ENCODE assay signal across 9 cellular contexts in genomic region chr3:127483902-127484591, GRCh38.
DNase-seq lines count a peak whose midpoint lies in the region; ATAC-seq and TF ChIP-seq lines count a peak whose summit lies in the region.
"Had no signal": no experiment of that assay in that cellular context is flagged by ENCODE, and none has a peak within 500 bp of the region (broad histone marks: within the 10 kb centered on the region; RNA-seq: fewer than 3 reads in every experiment).

No MANE protein-coding gene starts in this region.

- H3K36me3 ChIP-seq in GM06990 (ENCODE audit: control insufficient read depth, insufficient read depth, low read length) (no peaks in the 10 kb centered on the region), OCI-LY7 (ENCODE audit: insufficient read depth, low read length) (no peaks in the 10 kb centered on the region)

- TF ChIP-seq CTCF in GM06990 (IDR thresholded peaks at IDR 0.05; ENCODE audit: insufficient read depth, low read length, poor library complexity, severe bottlenecking) (no peak), OCI-LY7 (conservative IDR thresholded peaks at IDR 0.05; ENCODE audit: low read length) (no peak)

- POLR2A ChIA-PET in OCI-LY7 (lab: Charles Lee): no interaction called here

- peak; percentile 69 for DNase-seq in GM06990 (ENCODE audit: extremely low read depth, insufficient read length)
- DNase-seq in KG1 (lab: John Stamatoyannopoulos, UW): peak; percentile 26
- DNase-seq in mesenteric fat pad (ENCODE audit: low spot score): peak; percentile 81
- no peak for DNase-seq in OCI-LY7 (ENCODE audit: low spot score)
- no peak for DNase-seq in SKM-1 treated with dmso at 0.1 percent for 144 hours (lab: John Stamatoyannopoulos, UW; ENCODE audit: unreplicated experiment)
- DNase-seq in NCI-H187 (lab: John Stamatoyannopoulos, UW): no peak
- DNase-seq: substantia nigra had no signal

- CTCF ChIA-PET in OCI-LY7 (lab: Charles Lee; ENCODE audit: unreplicated experiment): interaction anchor here (0.6 kb wide), 1 partner anchor 20 kb away, joined by 4 read pairs; no protein-coding TSS in a partner anchor

- intact Hi-C loops in OCI-LY7 (cut with micrococcal nuclease; ENCODE audit: unreplicated experiment): no loop called here

- BruUV-seq in OCI-LY7 (replicated peaks; lab: Mats Ljungman, UMichigan): no TSS peak

- H3K4me3 ChIP-seq in GM06990 (replicated peaks; ENCODE audit: low read depth, low read length): no peak overlapping the region
- no peak overlapping the region for H3K4me3 ChIP-seq in OCI-LY7 (ENCODE audit: low read depth, low read length, poor library complexity, severe bottlenecking)

- H3K9me3 ChIP-seq in OCI-LY7 (ENCODE audit: low read length): no peaks in the 10 kb centered on the region

- H3K27ac ChIP-seq in OCI-LY7 (ENCODE audit: low read depth, low read length, poor library complexity, severe bottlenecking): no peak overlapping the region

- no peaks in the 10 kb centered on the region for H3K79me2 ChIP-seq in OCI-LY7 (ENCODE audit: insufficient read depth, low read depth, low read length)

- H3K4me1 ChIP-seq in OCI-LY7 (ENCODE audit: insufficient read depth, low read length, poor library complexity, severe bottlenecking): no peaks in the 10 kb centered on the region

- ATAC-seq in GM21367 (IDR thresholded peaks at IDR 0.05; ENCODE audit: unreplicated experiment): peak; percentile 85
- ATAC-seq in GM21526 (IDR thresholded peaks at IDR 0.05; ENCODE audit: low FRiP score, unreplicated experiment): no peak

- no peaks in the 10 kb centered on the region for H4K20me1 ChIP-seq in OCI-LY7 (ENCODE audit: insufficient read depth, low read length)

- H2AFZ ChIP-seq in OCI-LY7 (ENCODE audit: low read length): no peak overlapping the region

- no peaks in the 10 kb centered on the region for H3K9me2 ChIP-seq in OCI-LY7 (ENCODE audit: insufficient read depth, low read length)

- no peak overlapping the region for H3K4me2 ChIP-seq in OCI-LY7 (ENCODE audit: low read length)

- no peaks in the 10 kb centered on the region; the same call in 1 of the 2 replicates for H3K27me3 ChIP-seq in GM06990 (replicated peaks; ENCODE audit: control insufficient read depth, insufficient read depth, low read length)

Comparison
In these comparisons a context has a peak if more than half of its experiments do, and no peak if none do; other contexts are left out.
1. DNase-seq: peak in GM06990 (single experiment), KG1 (single experiment) and mesenteric fat pad (single experiment); none in OCI-LY7 (single experiment), SKM-1 treated with dmso at 0.1 percent for 144 hours (single experiment) and NCI-H187 (0 of 2).